Comparison of ENCODE assay signal across 29 cellular contexts in genomic region chr18:11405804-11406203, GRCh38.
"Had no signal": no experiment of that assay in that cellular context is flagged by ENCODE, and none has a peak within 500 bp of the region (broad histone marks: within the 10 kb centered on the region; RNA-seq: fewer than 3 reads in every experiment).

No MANE protein-coding gene starts in this region.

- H3K9me3 ChIP-seq: stomach, suprapubic skin, testis, thoracic aorta, thyroid gland, tibial artery, tibial nerve, transverse colon, upper lobe of left lung, upper lobe of right lung, uterus, vagina had no signal

- DNase-seq: stimulated activated CD4-positive, alpha-beta T cell treated with anti-CD3 and anti-CD28 coated beads, Interleukin-2, amount 100 ng/mL, for 48 hours; stimulated activated CD4-positive, alpha-beta T cell treated with anti-CD3 and anti-CD28 coated beads, Interleukin-4, amount 100 ng/mL, for 1 hour; stimulated activated CD4-positive, alpha-beta T cell treated with anti-CD3 and anti-CD28 coated beads, Interleukin-4, amount 100 ng/mL, for 24 hours; stimulated activated CD4-positive, alpha-beta T cell treated with anti-CD3 and anti-CD28 coated beads, Interleukin-4, amount 100 ng/mL, for 4 hours; stimulated activated CD8-positive, alpha-beta memory T cell treated with anti-CD3 and anti-CD28 coated beads, Interleukin-4, amount 100 ng/mL, for 48 hours; stimulated activated naive B cell treated with anti-CD40 and anti-IgM and Interleukin-4, amounts not matched to agents 10 μg/mL and 1 μg/mL and 100 μg/mL, for 72 hours; stimulated activated naive CD4-positive, alpha-beta T cell; stimulated activated naive CD4-positive, alpha-beta T cell treated with Interleukin-2 at 50 U/mL for 16 hours; stimulated activated naive CD8-positive, alpha-beta T cell treated with anti-CD3 and anti-CD28 coated beads, Interleukin-15, amount 100 ng/mL, for 72 hours; stimulated activated naive CD8-positive, alpha-beta T cell treated with anti-CD3 and anti-CD28 coated beads, Interleukin-15, Interleukin-2, amounts not matched to agents 100 U/mL and 50 U/mL, for 24 hours; stomach; substantia nigra; testis; thyroid gland; tibial artery; transverse colon; trophoblast cell; upper lobe of left lung; upper lobe of right lung; uterus had no signal

- H3K27me3 ChIP-seq: stomach, suprapubic skin, testis, thyroid gland, tibial artery, tibial nerve, transverse colon, upper lobe of left lung, upper lobe of right lung, uterus, vagina had no signal

- H3K4me1 Mint-ChIP-seq: stimulated activated effector memory CD8-positive, alpha-beta T cell treated with anti-CD3 and anti-CD28 coated beads, Interleukin-12 subunit alpha, Interleukin-12 subunit beta, amount 100 ng/mL, for 72 hours; stimulated activated memory B cell treated with anti-CD40 and anti-IgM and Interleukin-4, amounts not matched to agents 10 μg/mL and 1 μg/mL and 100 μg/mL, for 72 hours; stimulated activated naive B cell treated with anti-CD40 and anti-IgM and Interleukin-4, amounts not matched to agents 10 μg/mL and 1 μg/mL and 100 μg/mL, for 72 hours; stimulated activated naive CD8-positive, alpha-beta T cell treated with anti-CD3 and anti-CD28 coated beads, Interleukin-15, amount 100 ng/mL, for 72 hours had no signal

- H3K4me3 Mint-ChIP-seq: stimulated activated effector memory CD8-positive, alpha-beta T cell treated with anti-CD3 and anti-CD28 coated beads, Interleukin-12 subunit alpha, Interleukin-12 subunit beta, amount 100 ng/mL, for 72 hours; stimulated activated memory B cell treated with anti-CD40 and anti-IgM and Interleukin-4, amounts not matched to agents 10 μg/mL and 1 μg/mL and 100 μg/mL, for 72 hours; stimulated activated naive B cell treated with anti-CD40 and anti-IgM and Interleukin-4, amounts not matched to agents 10 μg/mL and 1 μg/mL and 100 μg/mL, for 72 hours; stimulated activated naive CD8-positive, alpha-beta T cell treated with anti-CD3 and anti-CD28 coated beads, Interleukin-15, amount 100 ng/mL, for 72 hours; stimulated activated naive CD8-positive, alpha-beta T cell treated with anti-CD3 and anti-CD28 coated beads, Interleukin-15, Interleukin-2, amounts not matched to agents 100 ng/mL and 50 ng/mL, for 24 hours; type B pancreatic cell had no signal

- ATAC-seq: stimulated activated effector memory CD8-positive, alpha-beta T cell treated with anti-CD3 and anti-CD28 coated beads, Interleukin-12 subunit alpha, Interleukin-12 subunit beta, amount 100 ng/mL, for 72 hours; stimulated activated memory B cell treated with anti-CD40 and anti-IgM and Interleukin-4, amounts not matched to agents 10 μg/mL and 1 μg/mL and 100 μg/mL, for 72 hours; stimulated activated naive B cell treated with anti-CD40 and anti-IgM and Interleukin-4, amounts not matched to agents 10 μg/mL and 1 μg/mL and 100 μg/mL, for 72 hours; stimulated activated naive CD8-positive, alpha-beta T cell treated with anti-CD3 and anti-CD28 coated beads, Interleukin-15, amount 100 ng/mL, for 72 hours; stimulated activated naive CD8-positive, alpha-beta T cell treated with anti-CD3 and anti-CD28 coated beads, Interleukin-15, Interleukin-2, amounts not matched to agents 100 U/mL and 50 U/mL, for 24 hours; upper lobe of right lung had no signal

- H3K36me3 Mint-ChIP-seq: stimulated activated effector memory CD8-positive, alpha-beta T cell treated with anti-CD3 and anti-CD28 coated beads, Interleukin-12 subunit alpha, Interleukin-12 subunit beta, amount 100 ng/mL, for 72 hours; stimulated activated memory B cell treated with anti-CD40 and anti-IgM and Interleukin-4, amounts not matched to agents 10 μg/mL and 1 μg/mL and 100 μg/mL, for 72 hours; stimulated activated naive B cell treated with anti-CD40 and anti-IgM and Interleukin-4, amounts not matched to agents 10 μg/mL and 1 μg/mL and 100 μg/mL, for 72 hours; type B pancreatic cell had no signal

- H3K36me3 ChIP-seq: stomach, suprapubic skin, thoracic aorta, thyroid gland, tibial artery, tibial nerve, transverse colon, upper lobe of left lung, upper lobe of right lung, uterus, vagina had no signal

- H3K27me3 Mint-ChIP-seq: stimulated activated memory B cell treated with anti-CD40 and anti-IgM and Interleukin-4, amounts not matched to agents 10 μg/mL and 1 μg/mL and 100 μg/mL, for 72 hours; stimulated activated naive CD8-positive, alpha-beta T cell treated with anti-CD3 and anti-CD28 coated beads, Interleukin-15, amount 100 ng/mL, for 72 hours; stimulated activated naive CD8-positive, alpha-beta T cell treated with anti-CD3 and anti-CD28 coated beads, Interleukin-15, Interleukin-2, amounts not matched to agents 100 ng/mL and 50 ng/mL, for 24 hours; type B pancreatic cell had no signal

- H3K4me3 ChIP-seq: stomach, suprapubic skin, testis, thoracic aorta, thyroid gland, tibial artery, tibial nerve, transverse colon, upper lobe of left lung, upper lobe of right lung, uterus, vagina had no signal

- H3K27ac Mint-ChIP-seq: stimulated activated effector memory CD8-positive, alpha-beta T cell treated with anti-CD3 and anti-CD28 coated beads, Interleukin-12 subunit alpha, Interleukin-12 subunit beta, amount 100 ng/mL, for 72 hours; stimulated activated memory B cell treated with anti-CD40 and anti-IgM and Interleukin-4, amounts not matched to agents 10 μg/mL and 1 μg/mL and 100 μg/mL, for 72 hours; stimulated activated naive B cell treated with anti-CD40 and anti-IgM and Interleukin-4, amounts not matched to agents 10 μg/mL and 1 μg/mL and 100 μg/mL, for 72 hours; stimulated activated naive CD8-positive, alpha-beta T cell treated with anti-CD3 and anti-CD28 coated beads, Interleukin-15, amount 100 ng/mL, for 72 hours; stimulated activated naive CD8-positive, alpha-beta T cell treated with anti-CD3 and anti-CD28 coated beads, Interleukin-15, Interleukin-2, amounts not matched to agents 100 ng/mL and 50 ng/mL, for 24 hours; type B pancreatic cell had no signal

- H3K4me1 ChIP-seq: stomach, suprapubic skin, testis, thyroid gland, tibial artery, transverse colon, upper lobe of left lung, upper lobe of right lung, uterus, vagina had no signal

- FAIRE-seq: urothelium cell line had no signal

- H3K27ac ChIP-seq: stomach, suprapubic skin, testis, thoracic aorta, thyroid gland, tibial artery, tibial nerve, transverse colon, upper lobe of left lung, upper lobe of right lung, uterus, vagina had no signal

- H3K9me3 Mint-ChIP-seq: stimulated activated effector memory CD8-positive, alpha-beta T cell treated with anti-CD3 and anti-CD28 coated beads, Interleukin-12 subunit alpha, Interleukin-12 subunit beta, amount 100 ng/mL, for 72 hours; stimulated activated naive B cell treated with anti-CD40 and anti-IgM and Interleukin-4, amounts not matched to agents 10 μg/mL and 1 μg/mL and 100 μg/mL, for 72 hours; stimulated activated naive CD8-positive, alpha-beta T cell treated with anti-CD3 and anti-CD28 coated beads, Interleukin-15, Interleukin-2, amounts not matched to agents 100 ng/mL and 50 ng/mL, for 24 hours; type B pancreatic cell had no signal
